ENCODE assay signal across 19 cellular contexts in genomic region chr9:109794361-109795012, GRCh38. TPM values are rescaled to one million over a fixed set of nuclear protein-coding genes. Genes with fewer than 3 reads are reported as not detected.
DNase-seq lines count a peak whose midpoint lies in the region; ATAC-seq and TF ChIP-seq lines count a peak whose summit lies in the region.
"Had no signal": no experiment of that assay in that cellular context is flagged by ENCODE, and none has a peak within 500 bp of the region (broad histone marks: within the 10 kb centered on the region; RNA-seq: fewer than 3 reads in every experiment).

No MANE protein-coding gene starts in this region.

- peaks cover 87% of the 10 kb centered on the region for H3K79me2 ChIP-seq in SK-N-SH (ENCODE audit: insufficient read depth)

- no peaks in the 10 kb centered on the region for H4K20me1 ChIP-seq in SK-N-SH (ENCODE audit: insufficient read depth)

- no peak overlapping the region for H3K4me3 ChIP-seq in SK-N-SH (ENCODE audit: low read depth in 2 of 2, low read length in 1 of 2)
- no peak overlapping the region for H3K4me3 ChIP-seq in aorta (ENCODE audit: low read length in 2 of 2)

- H2AFZ ChIP-seq in SK-N-SH (ENCODE audit: low read depth): no peak overlapping the region

- no peak for DNase-seq in SK-N-SH
- DNase-seq in left ventricle myocardium superior: peak; percentile 45
- DNase-seq in renal cortical epithelial cell (ENCODE audit: low read depth): peak; percentile 50
- DNase-seq in aorta: peak in 1 of 2 donors; percentile 54
- no peak for DNase-seq in DMS53 (lab: John Stamatoyannopoulos, UW)
- DNase-seq in AML-193 (lab: John Stamatoyannopoulos, UW): no peak
- DNase-seq in hypothalamus (lab: John Stamatoyannopoulos, UW): no peak
- DNase-seq: activated CD4-positive, alpha-beta T cell treated with anti-CD3 and anti-CD28 coated beads, Interleukin-2, amount 50 U/mL, for 1 hour; DMS79 treated with DMSO at 0.1 percent for 48 hours; kidney glomerular epithelial cell; NCI-H1417 treated with DMSO at 0.1 percent for 48 hours; posterior cingulate gyrus; stimulated activated CD4-positive, alpha-beta T cell treated with anti-CD3 and anti-CD28 coated beads, Interleukin-15, amount 100 ng/mL, for 24 hours; stimulated activated naive CD8-positive, alpha-beta T cell treated with anti-CD3 and anti-CD28 coated beads, Interleukin-15, amount 100 ng/mL, for 72 hours had no signal

- TF ChIP-seq RAD21 in SK-N-SH (IDR thresholded peaks at IDR 0.05; ENCODE audit: low read length): no peak

- CTCF ChIA-PET in SK-N-SH (lab: Yijun Ruan, JAX): no interaction called here

- H3K4me2 ChIP-seq in SK-N-SH: peak overlapping the region; percentile 64
- H3K4me2 ChIP-seq: KMS-11 had no signal

- no peaks in the 10 kb centered on the region for H3K36me3 ChIP-seq in SK-N-SH (replicated peaks in 1 of 2; ENCODE audit: control insufficient read depth in 1 of 2, insufficient read depth in 2 of 2, low read length in 1 of 2)
- H3K36me3 ChIP-seq in aorta (ENCODE audit: control insufficient read depth in 1 of 2, insufficient read depth in 2 of 2, low read length in 1 of 2): peaks cover 0 to 1% of the 10 kb centered on the region in 2 donors

- peak overlapping the region; percentile 86 to 100; a peak in 3 of 4 replicates for H3K27ac ChIP-seq in SK-N-SH (ENCODE audit: low read depth in 2 of 2, low read length in 1 of 2)
- H3K27ac ChIP-seq in aorta (ENCODE audit: low read depth in 1 of 2, low read length in 2 of 2): peak overlapping the region; percentile 46 to 95
- H3K27ac ChIP-seq: 22Rv1, KMS-11 had no signal

- ATAC-seq in SK-N-SH treated with all-trans-retinoic acid at 6 μM for 48 hours (no peak), left ventricle myocardium superior (peak; percentile 78), aorta (ENCODE audit: low FRiP score) (peak; percentile 76)
- ATAC-seq: activated naive CD4-positive, alpha-beta T cell treated with anti-CD3 and anti-CD28 coated beads, Interleukin-2, amount 50 U/mL, for 72 hours; stimulated activated naive CD8-positive, alpha-beta T cell treated with anti-CD3 and anti-CD28 coated beads, Interleukin-15, amount 100 ng/mL, for 72 hours had no signal

- intact Hi-C loops in left ventricle myocardium superior (cut with micrococcal nuclease) (no loop called here), aorta (cut with DNase I) (loop anchor here in 1 of 2 donors (5.0 kb wide), 1 partner anchor 87 kb away; no protein-coding TSS in a partner anchor)

- H3K9me3 ChIP-seq in SK-N-SH (no peaks in the 10 kb centered on the region), aorta (ENCODE audit: control insufficient read depth, low read length) (no peaks in the 10 kb centered on the region)

- peak overlapping the region; percentile 67; the same call in 1 of the 2 replicates for H3K9ac ChIP-seq in SK-N-SH
- H3K9ac ChIP-seq: KMS-11 had no signal

- H3K9me2 ChIP-seq in SK-N-SH: no peaks in the 10 kb centered on the region

- H3F3A ChIP-seq in SK-N-SH (replicated peaks; ENCODE audit: insufficient read depth): peaks cover 35% of the 10 kb centered on the region

- POLR2A ChIA-PET in SK-N-SH (lab: Yijun Ruan, JAX): no interaction called here

- TF ChIP-seq CTCF in SK-N-SH (IDR thresholded peaks at IDR 0.05): no peak

- H3K4me1 ChIP-seq in SK-N-SH (ENCODE audit: control insufficient read depth in 1 of 2, insufficient read depth in 2 of 2, low read depth in 1 of 2, low read length in 1 of 2) (peaks cover 4 to 38% of the 10 kb centered on the region in 2 experiments), aorta (ENCODE audit: control insufficient read depth in 1 of 2, insufficient read depth in 2 of 2, low read length in 2 of 2) (peaks cover 25 to 27% of the 10 kb centered on the region in 2 donors)

- 48% methylated on average over 4 of the region's 4 CpGs for WGBS in SK-N-SH (ENCODE audit: low lambda C conversion rate)
- WGBS in aorta, 2 donors: 8 to 12% methylated on average over 4 of the region's 4 CpGs

- H3K27me3 ChIP-seq in SK-N-SH (ENCODE audit: insufficient read depth) (no peaks in the 10 kb centered on the region), aorta (ENCODE audit: control insufficient read depth in 1 of 2, insufficient read depth in 2 of 2, low read length in 1 of 2) (no peaks in the 10 kb centered on the region)

- TF ChIP-seq EP300 in SK-N-SH (IDR thresholded peaks at IDR 0.05; ENCODE audit: borderline replicate concordance in 1 of 2, low read depth in 1 of 2, low read length in 1 of 2): no peak

TF ChIP-seq in SK-N-SH, 30 proteins besides CTCF, POLR2A, EP300 and RAD21:
- TF ChIP-seq TEAD4 (IDR thresholded peaks at IDR 0.05; ENCODE audit: borderline replicate concordance, insufficient read depth): no peak
- TF ChIP-seq TAF1 (IDR thresholded peaks at IDR 0.05; ENCODE audit: borderline replicate concordance, low read depth, low read length): no peak
- TF ChIP-seq USF1 (IDR thresholded peaks at IDR 0.05; ENCODE audit: borderline replicate concordance, low read depth): no peak
- no peak for TF ChIP-seq SIN3A (IDR thresholded peaks at IDR 0.05; ENCODE audit: borderline replicate concordance, low read depth, low read length)
- no peak for TF ChIP-seq GATA2 (CRISPR knock-in tag; IDR thresholded peaks at IDR 0.05)
- TF ChIP-seq MXI1 (IDR thresholded peaks at IDR 0.05; ENCODE audit: low read depth, low read length): no peak
- TF ChIP-seq NRF1 (IDR thresholded peaks at IDR 0.05; ENCODE audit: low read depth, low read length): no peak

TF ChIP-seq in SK-N-SH treated with all-trans-retinoic acid at 6 μM for 48 hours, 23 proteins besides CTCF, POLR2A, EP300 and RAD21 (continues in another document):
- TF ChIP-seq CSRNP3 (CRISPR knock-in tag; IDR thresholded peaks at IDR 0.05) (no peak), TSHZ2 (CRISPR knock-in tag; IDR thresholded peaks at IDR 0.05) (no peak), ZFP3 (CRISPR knock-in tag; IDR thresholded peaks at IDR 0.05) (no peak), ZFP30 (CRISPR knock-in tag; IDR thresholded peaks at IDR 0.05) (no peak), OSR1 (CRISPR knock-in tag; IDR thresholded peaks at IDR 0.05) (no peak), ARNTL (CRISPR knock-in tag; IDR thresholded peaks at IDR 0.05; ENCODE audit: borderline replicate concordance, low read depth) (no peak), SNAI2 (CRISPR knock-in tag; IDR thresholded peaks at IDR 0.05) (no peak), CREB5 (CRISPR knock-in tag; IDR thresholded peaks at IDR 0.05; ENCODE audit: low read depth) (no peak), ZC3H10 (CRISPR knock-in tag; IDR thresholded peaks at IDR 0.05) (no peak)

RNA-seq across cellular contexts. Expression of gene PALM2AKAP2, which starts 14.5 kb away (rescaled TPM):
- 3.6 and 4.3 TPM in 2 replicates for polyA plus RNA-seq in SK-N-SH (2012; rRNA removed)
- polyA plus RNA-seq in SK-N-SH (2012; cell fraction: cytosol; rRNA removed): 4.1 and 4.8 TPM in 2 replicates
- polyA plus RNA-seq in SK-N-SH (2012; cell fraction: nucleus; rRNA removed): 1.9 and 2.7 TPM in 2 replicates
- 76.1 TPM for total RNA-seq in left ventricle myocardium superior
- 1.0 and 20.4 TPM in 2 replicates for total RNA-seq in renal cortical epithelial cell
- 100 to 1,000 TPM in 1 of 2 donors, 10 to 100 TPM in 1; 58.1 to 155 TPM for total RNA-seq in aorta
- polyA plus RNA-seq in aorta: 1 to 10 TPM; 4.5 to 5.6 TPM
- total RNA-seq: endothelial cell of umbilical vein had no signal

Comparison
In these comparisons a context has a peak if more than half of its experiments do, and no peak if none do; other contexts are left out.
1. DNase-seq: peak in left ventricle myocardium superior (single experiment) and renal cortical epithelial cell (single experiment); none in SK-N-SH (single experiment), DMS53 (single experiment), AML-193 (0 of 2) and hypothalamus (0 of 51).